In genomic region chr19:43104215-43104847, GRCh38 we compare ENCODE assay signal across 11 cellular contexts. TPM values are rescaled to one million over a fixed set of nuclear protein-coding genes. Genes with fewer than 3 reads are reported as not detected.
DNase-seq lines count a peak whose midpoint lies in the region; TF ChIP-seq lines count a peak whose summit lies in the region.
"Had no signal": no experiment of that assay in that cellular context is flagged by ENCODE, and none has a peak within 500 bp of the region (broad histone marks: within the 10 kb centered on the region; RNA-seq: fewer than 3 reads in every experiment).

No MANE protein-coding gene starts in this region.

- peak; percentile 22 for TF ChIP-seq CTCF in GM12873 (IDR thresholded peaks at IDR 0.05; ENCODE audit: insufficient read depth, low read depth, low read length, missing control alignments)

- DNase-seq in AML-193 (lab: John Stamatoyannopoulos, UW) (peak; percentile 6 to 17), LHCN-M2 (ENCODE audit: low read depth) (peak; percentile 54), NCI-H748 (lab: John Stamatoyannopoulos, UW; ENCODE audit: unreplicated experiment) (peak; percentile 60), SW480 (ENCODE audit: low spot score) (peak; percentile 28), cerebellar cortex (ENCODE audit: low spot score) (peak; percentile 63), globus pallidus (ENCODE audit: low spot score) (peak; percentile 9), pons (ENCODE audit: low spot score) (peak; percentile 25)

RNA-seq across cellular contexts. Expression of gene PSG2, which starts 21.8 kb away (rescaled TPM):
- not detected in 2 replicates for total RNA-seq in LHCN-M2 (2014; rRNA removed)
- polyA plus RNA-seq in LHCN-M2 (2012) = 0.27 TPM
- total RNA-seq: ascending aorta; CD4-positive, alpha-beta memory T cell had no signal
- polyA plus RNA-seq: CD4-positive, alpha-beta memory T cell; immature natural killer cell had no signal

Comparison
In these comparisons a context has a peak if more than half of its experiments do, and no peak if none do; other contexts are left out.
1. Peak in every context shown above with its lines: DNase-seq.
2. DNase-seq: peak in every context shown above with its lines; median percentile 63 in cerebellar cortex; 60 in NCI-H748; 54 in LHCN-M2; 28 in SW480; 25 in pons; 12 in AML-193; 9 in globus pallidus.